ENCODE assay signal across 18 cellular contexts in the genomic region with DNA sequence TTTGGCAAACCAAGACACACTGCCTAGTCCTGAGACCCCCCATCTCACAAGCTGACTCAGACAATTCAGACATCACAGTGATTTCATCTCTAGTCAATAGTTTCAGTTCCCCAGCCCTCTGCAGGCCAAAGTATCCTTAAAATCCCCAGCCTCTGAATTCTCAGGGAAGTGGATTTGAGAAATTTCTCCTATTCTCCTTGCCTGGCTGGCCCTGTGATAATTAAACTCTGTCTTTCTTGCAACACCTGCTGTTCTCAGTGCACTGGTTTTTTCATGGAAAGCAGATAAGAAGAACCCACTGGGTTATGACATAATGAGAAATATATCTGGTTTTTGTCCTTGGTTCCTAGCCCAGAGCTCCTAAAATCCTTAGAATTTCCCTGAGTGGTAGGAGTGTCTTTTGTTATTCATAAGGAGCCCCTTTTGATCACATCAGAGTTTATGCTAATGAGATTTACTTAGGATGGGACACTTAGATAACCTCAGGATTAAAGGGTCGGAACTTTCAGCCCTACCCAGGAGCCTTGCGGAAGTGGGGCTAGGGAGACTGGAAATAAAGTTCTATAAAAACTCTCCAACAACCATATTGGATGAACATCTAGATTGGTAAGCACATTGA.
"Had no signal": no experiment of that assay in that cellular context is flagged by ENCODE, and none has a peak within 500 bp of the region (broad histone marks: within the 10 kb centered on the region; RNA-seq: fewer than 3 reads in every experiment).

No MANE protein-coding gene starts in this region.

- H3K36me3 Mint-ChIP-seq: activated naive CD8-positive, alpha-beta T cell had no signal

- H3K27ac ChIP-seq: breast epithelium, gastroesophageal sphincter, left lung, tibial nerve, uterus had no signal

- ATAC-seq: gastroesophageal sphincter, left lung, natural killer cell had no signal

- H3K27ac Mint-ChIP-seq: activated CD4-positive, alpha-beta T cell treated with anti-CD3 and anti-CD28 coated beads, Interleukin-2, amount 10 ng/mL, durations not matched to agents 7 days and 5 days; activated naive CD8-positive, alpha-beta T cell; natural killer cell; T-helper 2 cell treated with Interferon-gamma antibody and Interleukin-4, amounts not matched to agents 5 μg/mL and 100 μg/mL, for 36 hours had no signal

- H3K27me3 Mint-ChIP-seq: activated CD4-positive, alpha-beta T cell treated with anti-CD3 and anti-CD28 coated beads, Interleukin-2, amount 10 ng/mL, durations not matched to agents 7 days and 5 days; activated naive CD8-positive, alpha-beta T cell had no signal

- H3K27me3 ChIP-seq: breast epithelium, gastroesophageal sphincter, left lung, tibial nerve, uterus had no signal

- DNase-seq: activated CD4-positive, alpha-beta T cell treated with anti-CD3 and anti-CD28 coated beads, Interleukin-2, amount 10 ng/mL, durations not matched to agents 7 days and 5 days; activated CD8-positive, alpha-beta memory T cell treated with anti-CD3 and anti-CD28 coated beads for 24 hours; activated gamma-delta T cell treated with Interleukin-2 at 50 U/mL for 16 hours; erythroblast; left lung; mammary epithelial cell; natural killer cell; occipital lobe; stimulated activated CD4-positive, alpha-beta T cell treated with anti-CD3 and anti-CD28 coated beads, Interleukin-15, amount 100 ng/mL, for 24 hours; stimulated activated CD4-positive, alpha-beta T cell treated with anti-CD3 and anti-CD28 coated beads, Interleukin-4, amount 100 ng/mL, for 1 hour; stimulated activated naive CD4-positive, alpha-beta T cell; uterus had no signal

- H3K4me1 ChIP-seq: breast epithelium, gastroesophageal sphincter, left lung, tibial nerve, uterus had no signal

- H3K4me3 ChIP-seq: breast epithelium, gastroesophageal sphincter, left lung, tibial nerve, uterus had no signal

- H3K9me3 ChIP-seq: breast epithelium, gastroesophageal sphincter, left lung, uterus had no signal

- H3K4me1 Mint-ChIP-seq: activated CD4-positive, alpha-beta T cell treated with anti-CD3 and anti-CD28 coated beads, Interleukin-2, amount 10 ng/mL, durations not matched to agents 7 days and 5 days; natural killer cell had no signal

- H3K36me3 ChIP-seq: breast epithelium, gastroesophageal sphincter, left lung, tibial nerve, uterus had no signal

- H3K4me3 Mint-ChIP-seq: activated CD4-positive, alpha-beta T cell treated with anti-CD3 and anti-CD28 coated beads, Interleukin-2, amount 10 ng/mL, durations not matched to agents 7 days and 5 days; activated naive CD8-positive, alpha-beta T cell; natural killer cell; T-helper 2 cell treated with Interferon-gamma antibody and Interleukin-4, amounts not matched to agents 5 μg/mL and 100 μg/mL, for 36 hours had no signal

- FAIRE-seq: keratinocyte had no signal
